In genomic region chr14:20632831-20633771, GRCh38 we compare ENCODE assay signal across 8 cellular contexts. TPM values are rescaled to one million over a fixed set of nuclear protein-coding genes. Genes with fewer than 3 reads are reported as not detected.
A peak's percentile ranks its signal among the peaks of the same experiment; 100 is the strongest.
DNase-seq lines count a peak whose midpoint lies in the region; ATAC-seq, FAIRE-seq and TF ChIP-seq lines count a peak whose summit lies in the region.

No MANE protein-coding gene starts in this region.

- peaks cover 2% of the 10 kb centered on the region; the same call in 1 of the 2 replicates for H3K27me3 ChIP-seq in PC-3 (ENCODE audit: low read length)
- peaks cover 61% of the 10 kb centered on the region for H3K27me3 ChIP-seq in gastroesophageal sphincter
- no peaks in the 10 kb centered on the region for H3K27me3 ChIP-seq in vagina

- H3K4me1 ChIP-seq in PC-3 (ENCODE audit: insufficient read depth, low read length), result peaks cover 10% of the 10 kb centered on the region; the same call in 1 of the 2 replicates
- peaks cover 0 to 37% (median 13%) of the 10 kb centered on the region in 3 donors for H3K4me1 ChIP-seq in gastroesophageal sphincter
- H3K4me1 ChIP-seq in vagina, result peaks cover 25% of the 10 kb centered on the region

- no TSS peak for BruUV-seq in PC-3 (replicated peaks; lab: Mats Ljungman, UMichigan)

- peak; percentile 72 for DNase-seq in AG20443 (ENCODE audit: low spot score)
- peak; percentile 69 for DNase-seq in GM19239 (ENCODE audit: insufficient read length, low spot score)
- DNase-seq in PC-3, result peak; percentile 91
- DNase-seq in activated T-cell treated with anti-CD3 and anti-CD28 coated beads, Interleukin-2, amount 50 U/mL, for 48 hours, result peak; percentile 85
- DNase-seq in omental fat pad (ENCODE audit: low spot score), result no peak
- DNase-seq in vagina (ENCODE audit: extremely low spot score in 2 of 2), result no peak

- H2AFZ ChIP-seq in PC-3 (ENCODE audit: low read length), result peak overlapping the region; percentile 51

- no peak for TF ChIP-seq EP300 in gastroesophageal sphincter (IDR thresholded peaks at IDR 0.05)

- POLR2A ChIA-PET in PC-3 (lab: Charles Lee; ENCODE audit: unreplicated experiment), result no interaction called here

- no peaks in the 10 kb centered on the region for H3F3A ChIP-seq in PC-3 (ENCODE audit: low read length, unreplicated experiment)

- no peak overlapping the region for H3K27ac ChIP-seq in PC-3 (ENCODE audit: low read length)
- H3K27ac ChIP-seq in gastroesophageal sphincter, result peak overlapping the region in 1 of 4 donors; percentile 54
- H3K27ac ChIP-seq in vagina, result no peak overlapping the region

- TF ChIP-seq CTCF in PC-3 (conservative IDR thresholded peaks at IDR 0.05; ENCODE audit: low read depth, low read length) (no peak), gastroesophageal sphincter (IDR thresholded peaks at IDR 0.05) (no peak), omental fat pad (IDR thresholded peaks at IDR 0.05) (no peak), vagina (IDR thresholded peaks at IDR 0.05) (no peak)

- no peaks in the 10 kb centered on the region for H4K20me1 ChIP-seq in PC-3 (ENCODE audit: low read length)

- peak overlapping the region; percentile 70 for H3K4me3 ChIP-seq in PC-3 (ENCODE audit: low read length)
- H3K4me3 ChIP-seq in gastroesophageal sphincter, result peak overlapping the region in 1 of 2 donors; percentile 44
- peak overlapping the region; percentile 30 to 32 for H3K4me3 ChIP-seq in vagina

- no peak overlapping the region for H3K9ac ChIP-seq in PC-3 (ENCODE audit: low read length)

- TF ChIP-seq POLR2A in gastroesophageal sphincter (IDR thresholded peaks at IDR 0.05) (no peak), vagina (IDR thresholded peaks at IDR 0.05) (no peak)

- ATAC-seq in HG03460 (IDR thresholded peaks at IDR 0.05; ENCODE audit: unreplicated experiment) (peak; percentile 72), PC-3 (peak; percentile 66), gastroesophageal sphincter (peak; percentile 68), omental fat pad (ENCODE audit: low FRiP score) (peak; percentile 62)

- no peaks in the 10 kb centered on the region for H3K9me2 ChIP-seq in PC-3 (replicated peaks; ENCODE audit: low read length)

- peak; percentile 90 for FAIRE-seq in GM19239 (lab: Jason Lieb, UNC)

- WGBS in gastroesophageal sphincter (ENCODE audit: low coverage in 1 of 2), 2 donors, result 3 to 4% methylated on average over 15 to 26 of the region's 46 CpGs

- no peaks in the 10 kb centered on the region for H3K79me2 ChIP-seq in PC-3 (ENCODE audit: low read length)

- no peaks in the 10 kb centered on the region for H3K36me3 ChIP-seq in PC-3 (ENCODE audit: low read depth, low read length)
- no peaks in the 10 kb centered on the region for H3K36me3 ChIP-seq in gastroesophageal sphincter
- no peaks in the 10 kb centered on the region for H3K36me3 ChIP-seq in vagina

- CTCF ChIA-PET in PC-3 (lab: Charles Lee), result interaction anchor here (1.1 kb wide), 1 partner anchor 58 kb away, joined by 3 read pairs; no protein-coding TSS in a partner anchor

- H3K9me3 ChIP-seq in PC-3 (ENCODE audit: low read length) (no peaks in the 10 kb centered on the region), gastroesophageal sphincter (no peaks in the 10 kb centered on the region), vagina (no peaks in the 10 kb centered on the region)

- intact Hi-C loops in PC-3 (cut with micrococcal nuclease) (loop anchor here (1.0 kb wide), 2 partner anchors 20 to 30 kb away; no protein-coding TSS in a partner anchor), vagina (cut with DNase I) (loop anchor here (5.0 kb wide), 1 partner anchor 49 kb away; the partner anchor contains the start of gene RNASE4)

- peak overlapping the region; percentile 91 for H3K4me2 ChIP-seq in PC-3 (ENCODE audit: low read length)

RNA-seq across cellular contexts. Expression of gene OR6S1, which starts 8.4 kb away (rescaled TPM):
- total RNA-seq in PC-3 (2014; rRNA removed), result not detected in 2 replicates
- total RNA-seq in gastroesophageal sphincter, result not detected
- not detected for total RNA-seq in omental fat pad
- total RNA-seq in vagina, result not detected

RNA-seq across cellular contexts. Expression of gene RNASE12, which starts 41.9 kb away (rescaled TPM):
- not detected in 2 replicates for total RNA-seq in PC-3 (2014; rRNA removed)
- not detected for total RNA-seq in gastroesophageal sphincter
- not detected for total RNA-seq in omental fat pad
- total RNA-seq in vagina, result not detected

RNA-seq across cellular contexts. Expression of gene RNASE11, which starts 45.3 kb away (rescaled TPM):
- not detected in 2 replicates for total RNA-seq in PC-3 (2014; rRNA removed)
- not detected for total RNA-seq in gastroesophageal sphincter
- total RNA-seq in omental fat pad, result not detected
- total RNA-seq in vagina, result not detected

RNA-seq across cellular contexts. Expression of gene RNASE4, which starts 51.3 kb away (rescaled TPM):
- total RNA-seq in PC-3 (2014; rRNA removed) (5.9 and 8.5 TPM in 2 replicates), gastroesophageal sphincter (100 to 1,000 TPM in 2 of 4 donors, 10 to 100 TPM in 2; 65.2 to 139 (median 106) TPM), omental fat pad (100 to 1,000 TPM; 115 to 280 (median 181) TPM), vagina (132 TPM)

RNA-seq across cellular contexts. Expression of gene ANG, which starts 55.5 kb away (rescaled TPM):
- total RNA-seq in PC-3 (2014; rRNA removed) (4.8 and 6.6 TPM in 2 replicates), gastroesophageal sphincter (10 to 100 TPM; 16.8 to 32.0 (median 25.2) TPM), omental fat pad (100 to 1,000 TPM in 1 of 4 donors, 10 to 100 TPM in 3; 24.4 to 114 (median 45.6) TPM), vagina (34.9 TPM)

Comparison
In these comparisons a context has a peak if more than half of its experiments do, and no peak if none do; other contexts are left out.
1. DNase-seq: peak in AG20443 (single experiment), GM19239 (single experiment), PC-3 (single experiment) and activated T-cell treated with anti-CD3 and anti-CD28 coated beads, Interleukin-2, amount 50 U/mL, for 48 hours (2 of 2); none in omental fat pad (single experiment) and vagina (0 of 2).
2. Peak in every context shown above with its lines, with median percentiles within 50 percentile points of each other: ATAC-seq.